Comparison of ENCODE assay signal across 16 cellular contexts in the genomic region with DNA sequence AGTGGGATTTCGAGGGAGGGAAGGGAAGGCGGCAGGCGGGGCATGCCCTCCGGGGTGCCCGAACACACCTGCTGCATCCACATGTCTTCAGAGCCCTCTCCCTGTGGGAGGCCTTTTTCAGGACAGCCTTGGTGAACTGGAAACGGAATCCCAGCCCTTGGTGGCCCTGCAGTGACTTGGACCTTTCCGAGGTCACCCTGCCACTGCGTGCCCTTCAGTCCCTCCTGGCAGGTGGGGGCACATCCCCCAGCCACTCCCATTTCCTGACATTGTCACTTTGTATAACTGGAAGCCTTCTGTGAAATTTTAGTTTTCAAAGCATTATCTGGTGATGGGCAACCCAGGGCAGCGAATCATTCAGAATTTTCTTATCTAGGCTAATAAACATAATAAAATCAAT.
"Had no signal": no experiment of that assay in that cellular context is flagged by ENCODE, and none has a peak within 500 bp of the region (broad histone marks: within the 10 kb centered on the region; RNA-seq: fewer than 3 reads in every experiment).

No MANE protein-coding gene starts in this region.

- H3K4me1 Mint-ChIP-seq: activated CD4-positive, alpha-beta T cell treated with anti-CD3 and anti-CD28 coated beads, Interleukin-2, amount 10 ng/mL, durations not matched to agents 7 days and 5 days had no signal

- H3K27me3 Mint-ChIP-seq: activated CD4-positive, alpha-beta T cell treated with anti-CD3 and anti-CD28 coated beads, Interleukin-2, amount 10 ng/mL, durations not matched to agents 7 days and 5 days; activated naive CD8-positive, alpha-beta T cell; naive thymus-derived CD8-positive, alpha-beta T cell had no signal

- H3K9me3 ChIP-seq: tibial artery had no signal

- H3K9me3 Mint-ChIP-seq: activated CD4-positive, alpha-beta T cell treated with anti-CD3 and anti-CD28 coated beads, Interleukin-2, amount 10 ng/mL, durations not matched to agents 7 days and 5 days; naive thymus-derived CD8-positive, alpha-beta T cell had no signal

- H3K4me3 ChIP-seq: tibial artery had no signal

- H3K27me3 ChIP-seq: tibial artery had no signal

- H3K4me1 ChIP-seq: tibial artery had no signal

- H3K36me3 Mint-ChIP-seq: activated naive CD8-positive, alpha-beta T cell had no signal

- ATAC-seq: activated CD8-positive, alpha-beta T cell treated with anti-CD3 and anti-CD28 coated beads, Interleukin-2, amount 10 ng/mL, durations not matched to agents 7 days and 5 days; naive thymus-derived CD8-positive, alpha-beta T cell; stimulated activated naive CD8-positive, alpha-beta T cell treated with anti-CD3 and anti-CD28 coated beads, Interleukin-15, Interleukin-2, amounts not matched to agents 100 U/mL and 50 U/mL, for 24 hours had no signal

- H3K27ac Mint-ChIP-seq: activated CD4-positive, alpha-beta T cell treated with anti-CD3 and anti-CD28 coated beads, Interleukin-2, amount 10 ng/mL, durations not matched to agents 7 days and 5 days; activated naive CD8-positive, alpha-beta T cell had no signal

- H3K4me3 Mint-ChIP-seq: activated CD4-positive, alpha-beta T cell treated with anti-CD3 and anti-CD28 coated beads, Interleukin-2, amount 10 ng/mL, durations not matched to agents 7 days and 5 days; activated CD8-positive, alpha-beta T cell treated with anti-CD3 and anti-CD28 coated beads, Interleukin-2, amount 10 ng/mL, durations not matched to agents 7 days and 5 days; activated naive CD8-positive, alpha-beta T cell; naive thymus-derived CD8-positive, alpha-beta T cell had no signal

- DNase-seq: activated CD4-positive, alpha-beta T cell treated with anti-CD3 and anti-CD28 coated beads, Interleukin-2, amount 10 ng/mL, durations not matched to agents 7 days and 5 days; activated CD8-positive, alpha-beta memory T cell treated with anti-CD3 and anti-CD28 coated beads, Interleukin-2, amount 50 U/mL, for 4 hours; activated CD8-positive, alpha-beta T cell treated with anti-CD3 and anti-CD28 coated beads, Interleukin-2, amount 10 ng/mL, durations not matched to agents 7 days and 5 days; activated gamma-delta T cell; activated T-cell treated with anti-CD3 and anti-CD28 coated beads, Interleukin-2, amount 50 U/mL, for 48 hours; amniotic stem cell; effector memory CD4-positive, alpha-beta T cell; naive thymus-derived CD8-positive, alpha-beta T cell; stimulated activated CD4-positive, alpha-beta T cell treated with anti-CD3 and anti-CD28 coated beads, Interleukin-12 subunit alpha, Interleukin-12 subunit beta, amount 100 ng/mL, for 4 hours; stimulated activated CD4-positive, alpha-beta T cell treated with anti-CD3 and anti-CD28 coated beads, Interleukin-1b, Interleukin-23, amount 100 ng/mL, for 48 hours; stimulated activated naive CD8-positive, alpha-beta T cell treated with anti-CD3 and anti-CD28 coated beads, Interleukin-15, Interleukin-2, amounts not matched to agents 100 U/mL and 50 U/mL, for 24 hours; substantia nigra; T-helper 1 cell; T1000; tibial artery had no signal

- H3K27ac ChIP-seq: tibial artery had no signal
